ENCODE assay signal across 25 cellular contexts in the genomic region with DNA sequence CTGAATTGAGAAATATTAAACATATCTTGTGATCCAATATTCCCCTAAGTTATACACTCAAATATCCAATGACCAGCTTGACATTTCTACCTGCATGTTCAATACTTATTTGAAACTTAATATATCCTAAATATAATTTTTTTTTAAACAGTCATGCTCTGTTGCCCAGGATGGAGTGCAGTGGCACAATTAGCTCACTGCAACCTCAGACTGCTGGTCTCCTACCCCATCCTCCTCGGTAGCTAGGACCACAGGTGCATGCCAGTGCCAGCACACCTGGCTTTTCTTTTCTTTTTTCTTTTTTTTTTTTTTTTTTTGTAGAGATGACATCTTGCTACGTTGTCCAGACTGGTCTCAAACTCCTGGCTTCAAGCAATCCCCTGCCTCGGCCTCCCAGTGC. TPM values are rescaled to one million over a fixed set of nuclear protein-coding genes. Genes with fewer than 3 reads are reported as not detected.
A peak's percentile ranks its signal among the peaks of the same experiment; 100 is the strongest.
DNase-seq lines count a peak whose midpoint lies in the region; ATAC-seq, FAIRE-seq and TF ChIP-seq lines count a peak whose summit lies in the region.
"Had no signal": no experiment of that assay in that cellular context is flagged by ENCODE, and none has a peak within 500 bp of the region (broad histone marks: within the 10 kb centered on the region; RNA-seq: fewer than 3 reads in every experiment).

No MANE protein-coding gene starts in this region.

- H3K4me1 ChIP-seq in Karpas-422 (ENCODE audit: low read length) (peaks cover 27% of the 10 kb centered on the region), HAP-1 (no peaks in the 10 kb centered on the region), transverse colon (no peaks in the 10 kb centered on the region)
- H3K4me1 ChIP-seq: SJCRH30 had no signal

- peaks cover 71% of the 10 kb centered on the region for H3K36me3 Mint-ChIP-seq in Calu3 (ENCODE audit: insufficient read depth, unreplicated experiment)
- H3K36me3 Mint-ChIP-seq in stimulated activated naive B cell treated with anti-CD40 and anti-IgM and Interleukin-4, amounts not matched to agents 10 μg/mL and 1 μg/mL and 100 μg/mL, for 72 hours = peaks cover 31 to 52% of the 10 kb centered on the region in 2 donors
- H3K36me3 Mint-ChIP-seq: T-cell had no signal

- H3K36me3 ChIP-seq in Karpas-422 (ENCODE audit: insufficient read depth, low read length) (no peaks in the 10 kb centered on the region), HAP-1 (replicated peaks) (no peaks in the 10 kb centered on the region), transverse colon (no peaks in the 10 kb centered on the region)
- H3K36me3 ChIP-seq: SJCRH30 had no signal

- in situ Hi-C loops in HAP-1 (cut with MboI; ENCODE audit: low sequenced_read_pairs) (no loop called here), transverse colon (cut with MboI; ENCODE audit: low pct_ligation_motif_present in 1 of 4, low pct_unique_long_range_greater_than_20kb in 1 of 4, low sequenced_read_pairs in 3 of 4) (no loop called here)

- H3K9me3 ChIP-seq in Karpas-422 (ENCODE audit: low read length) = no peaks in the 10 kb centered on the region
- H3K9me3 ChIP-seq in HAP-1 = no peaks in the 10 kb centered on the region
- no peaks in the 10 kb centered on the region for H3K9me3 ChIP-seq in transverse colon
- H3K9me3 ChIP-seq: SJCRH30 had no signal

- H3K27ac ChIP-seq in Karpas-422 (ENCODE audit: low read length) (no peak overlapping the region), transverse colon (no peak overlapping the region)
- H3K27ac ChIP-seq: KMS-11, SJCRH30 had no signal

- H3K27me3 ChIP-seq in Karpas-422 (ENCODE audit: low read length) (no peaks in the 10 kb centered on the region), HAP-1 (ENCODE audit: low read depth) (no peaks in the 10 kb centered on the region), transverse colon (no peaks in the 10 kb centered on the region)
- H3K27me3 ChIP-seq: SJCRH30 had no signal

- CTCF ChIA-PET in Calu3 (lab: Charles Lee) = no interaction called here

- no peak overlapping the region for H3K4me2 ChIP-seq in Karpas-422 (ENCODE audit: low read depth, low read length, poor library complexity, severe bottlenecking)
- H3K4me2 ChIP-seq: GM23338, KMS-11 had no signal

- H3K9me3 Mint-ChIP-seq in Calu3 (ENCODE audit: low read depth, unreplicated experiment) = no peaks in the 10 kb centered on the region
- peaks cover 5 to 11% of the 10 kb centered on the region in 2 donors for H3K9me3 Mint-ChIP-seq in stimulated activated naive B cell treated with anti-CD40 and anti-IgM and Interleukin-4, amounts not matched to agents 10 μg/mL and 1 μg/mL and 100 μg/mL, for 72 hours

- no peaks in the 10 kb centered on the region for H3K27me3 Mint-ChIP-seq in Calu3 (ENCODE audit: unreplicated experiment)
- H3K27me3 Mint-ChIP-seq in stimulated activated naive B cell treated with anti-CD40 and anti-IgM and Interleukin-4, amounts not matched to agents 10 μg/mL and 1 μg/mL and 100 μg/mL, for 72 hours = no peaks in the 10 kb centered on the region

- peak overlapping the region; percentile 91 for H3K4me3 Mint-ChIP-seq in Calu3 (ENCODE audit: low read depth, unreplicated experiment)
- peak overlapping the region in 1 of 2 donors; percentile 26 for H3K4me3 Mint-ChIP-seq in stimulated activated naive B cell treated with anti-CD40 and anti-IgM and Interleukin-4, amounts not matched to agents 10 μg/mL and 1 μg/mL and 100 μg/mL, for 72 hours
- H3K4me3 Mint-ChIP-seq: GM23338, H9, HFFc6, T-cell had no signal

- TF ChIP-seq POLR2A in transverse colon (IDR thresholded peaks at IDR 0.05) = no peak

- H2AFZ ChIP-seq in Karpas-422 (ENCODE audit: low read length) = no peak overlapping the region
- H2AFZ ChIP-seq: GM23338 had no signal

- FAIRE-seq in GM19239 (lab: Jason Lieb, UNC) = peak; percentile 85
- FAIRE-seq: HTR-8/SVneo had no signal

- H3K9ac ChIP-seq in Karpas-422 (ENCODE audit: low read length) = no peak overlapping the region
- H3K9ac ChIP-seq: KMS-11 had no signal

- H3K4me1 Mint-ChIP-seq in Calu3 (ENCODE audit: low read depth, unreplicated experiment) = peaks cover 51% of the 10 kb centered on the region
- H3K4me1 Mint-ChIP-seq in stimulated activated naive B cell treated with anti-CD40 and anti-IgM and Interleukin-4, amounts not matched to agents 10 μg/mL and 1 μg/mL and 100 μg/mL, for 72 hours = peaks cover 27 to 49% of the 10 kb centered on the region in 2 donors
- H3K4me1 Mint-ChIP-seq: T-cell had no signal

- no peaks in the 10 kb centered on the region for H4K20me1 ChIP-seq in Karpas-422 (ENCODE audit: insufficient read depth, low read depth, low read length)

- H3K27ac Mint-ChIP-seq in Calu3 (ENCODE audit: unreplicated experiment) = no peak overlapping the region
- peak overlapping the region; percentile 45 for H3K27ac Mint-ChIP-seq in stimulated activated naive B cell treated with anti-CD40 and anti-IgM and Interleukin-4, amounts not matched to agents 10 μg/mL and 1 μg/mL and 100 μg/mL, for 72 hours
- H3K27ac Mint-ChIP-seq: GM23338, H9, T-cell had no signal

- TF ChIP-seq EP300 in transverse colon (IDR thresholded peaks at IDR 0.05; ENCODE audit: low read depth) = no peak

- no peaks in the 10 kb centered on the region for H3K9me2 ChIP-seq in Karpas-422 (replicated peaks; ENCODE audit: insufficient read depth, low read length)

- no peak overlapping the region for H3K4me3 ChIP-seq in Karpas-422 (ENCODE audit: low read length)
- no peak overlapping the region for H3K4me3 ChIP-seq in HAP-1
- no peak overlapping the region for H3K4me3 ChIP-seq in transverse colon
- H3K4me3 ChIP-seq: GM23338, SJCRH30 had no signal

- TF ChIP-seq CTCF in Calu3 (IDR thresholded peaks at IDR 0.05; ENCODE audit: unreplicated experiment) = no peak
- no peak for TF ChIP-seq CTCF in transverse colon (IDR thresholded peaks at IDR 0.05)

- WGBS in transverse colon (ENCODE audit: low coverage in 1 of 2), 2 donors = 83 to 93% methylated on average over 3 of the region's 3 CpGs

- intact Hi-C loops in Calu3 (cut with micrococcal nuclease; ENCODE audit: unreplicated experiment) = no loop called here
- intact Hi-C loops in transverse colon (cut with DNase I; ENCODE audit: low total_unique reads) = no loop called here

- BruUV-seq in Calu3 (replicated peaks; lab: Mats Ljungman, UMichigan) = no TSS peak

- ATAC-seq in stimulated activated naive B cell treated with anti-CD40 and anti-IgM and Interleukin-4, amounts not matched to agents 10 μg/mL and 1 μg/mL and 100 μg/mL, for 72 hours (replicated peaks) = no peak
- ATAC-seq: GM23338, PC-3, Right ventricle myocardium inferior, T-cell had no signal

- DNase-seq in Calu3 (no peak), GM19239 (ENCODE audit: insufficient read length, low spot score) (no peak), Karpas-422 (peak; percentile 9), HAP-1 (ENCODE audit: low spot score in 2 of 2) (no peak), transverse colon (no peak)
- no peak for DNase-seq in stimulated activated naive B cell treated with anti-CD40 and anti-IgM and Interleukin-4, amounts not matched to agents 10 μg/mL and 1 μg/mL and 100 μg/mL, for 72 hours
- DNase-seq in NK-92 treated with Interleukin-12 subunit alpha and Interleukin-12 subunit beta, amount 100 ng/mL, for 24 hours (lab: John Stamatoyannopoulos, UW) = no peak
- DNase-seq: DMS153, DND-41, H9, HFFc6, NCI-H1092, NCI-H1436, NCI-H187 treated with DMSO at 0.1 percent for 48 hours, NCI-H446, NCI-H524 treated with DMSO at 0.1 percent for 48 hours, NCI-H774, PC-3, SJCRH30, T-cell had no signal

- H3K79me2 ChIP-seq in Karpas-422 (ENCODE audit: low read length) = no peaks in the 10 kb centered on the region

RNA-seq across cellular contexts. Expression of a gene that starts 4.2 kb away (rescaled TPM):
- total RNA-seq in Calu3 (2022) (64.2 and 78.7 TPM in 2 replicates), transverse colon (1 to 10 TPM in 2 of 4 donors, not detected in 2; 1.2 to 4.6 TPM)
- 0.75 and 1.8 TPM in 2 replicates for total RNA-seq in Karpas-422 (2014; rRNA removed; shearing (Covaris generic); ENCODE audit: low replicate concordance)
- total RNA-seq: T-helper 2 cell treated with Interferon-gamma antibody and Interleukin-4, amounts not matched to agents 100 ng/mL and 5 ng/mL, for 36 hours had no signal

Comparison
In these comparisons a context has a peak if more than half of its experiments do, and no peak if none do; other contexts are left out.
1. RNA of a gene that starts 4.2 kb away (total RNA-seq): 64.2 to 78.7 TPM in Calu3; 1.2 to 4.6 TPM in transverse colon and 0.75 to 1.8 TPM in Karpas-422; every median in the first group is over 10 times any median in the second.